Comparison of ENCODE assay signal across 2 cellular contexts in genomic region chr9:83185517-83186192, GRCh38.
TF ChIP-seq lines count a peak whose summit lies in the region.

No MANE protein-coding gene starts in this region.

TF ChIP-seq in WTC11, 78 proteins besides CTCF, POLR2A, EP300 and RAD21 (continues in another document):
- TF ChIP-seq ARID4B (CRISPR knock-in tag; IDR thresholded peaks at IDR 0.05; ENCODE audit: borderline replicate concordance): no peak
- TF ChIP-seq USF1 (CRISPR knock-in tag; IDR thresholded peaks at IDR 0.05): no peak
- TF ChIP-seq ZNF416 (CRISPR knock-in tag; IDR thresholded peaks at IDR 0.05): no peak
- no peak for TF ChIP-seq ZNF121 (CRISPR knock-in tag; IDR thresholded peaks at IDR 0.05)
- TF ChIP-seq PRDM15 (CRISPR knock-in tag; IDR thresholded peaks at IDR 0.05): no peak
- TF ChIP-seq, protein P1, sequence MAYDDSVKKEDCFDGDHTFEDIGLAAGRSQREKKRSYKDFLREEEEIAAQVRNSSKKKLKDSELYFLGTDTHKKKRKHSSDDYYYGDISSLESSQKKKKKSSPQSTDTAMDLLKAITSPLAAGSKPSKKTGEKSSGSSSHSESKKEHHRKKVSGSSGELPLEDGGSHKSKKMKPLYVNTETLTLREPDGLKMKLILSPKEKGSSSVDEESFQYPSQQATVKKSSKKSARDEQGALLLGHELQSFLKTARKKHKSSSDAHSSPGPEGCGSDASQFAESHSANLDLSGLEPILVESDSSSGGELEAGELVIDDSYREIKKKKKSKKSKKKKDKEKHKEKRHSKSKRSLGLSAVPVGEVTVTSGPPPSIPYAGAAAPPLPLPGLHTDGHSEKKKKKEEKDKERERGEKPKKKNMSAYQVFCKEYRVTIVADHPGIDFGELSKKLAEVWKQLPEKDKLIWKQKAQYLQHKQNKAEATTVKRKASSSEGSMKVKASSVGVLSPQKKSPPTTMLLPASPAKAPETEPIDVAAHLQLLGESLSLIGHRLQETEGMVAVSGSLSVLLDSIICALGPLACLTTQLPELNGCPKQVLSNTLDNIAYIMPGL (CRISPR knock-in tag; IDR thresholded peaks at IDR 0.05): no peak
- TF ChIP-seq ZNF512 (CRISPR knock-in tag; IDR thresholded peaks at IDR 0.05; ENCODE audit: borderline replicate concordance): no peak
- TF ChIP-seq, protein P2, sequence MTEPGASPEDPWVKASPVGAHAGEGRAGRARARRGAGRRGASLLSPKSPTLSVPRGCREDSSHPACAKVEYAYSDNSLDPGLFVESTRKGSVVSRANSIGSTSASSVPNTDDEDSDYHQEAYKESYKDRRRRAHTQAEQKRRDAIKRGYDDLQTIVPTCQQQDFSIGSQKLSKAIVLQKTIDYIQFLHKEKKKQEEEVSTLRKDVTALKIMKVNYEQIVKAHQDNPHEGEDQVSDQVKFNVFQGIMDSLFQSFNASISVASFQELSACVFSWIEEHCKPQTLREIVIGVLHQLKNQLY (CRISPR knock-in tag; IDR thresholded peaks at IDR 0.05): no peak

TF ChIP-seq in HEK293T, 16 proteins besides CTCF, POLR2A, EP300 and RAD21 (continued from another document):
- TF ChIP-seq PKNOX1 (IDR thresholded peaks at IDR 0.05): no peak
